In genomic region chr18:23617412-23618009, GRCh38 we compare ENCODE assay signal across 14 cellular contexts. TPM values are rescaled to one million over a fixed set of nuclear protein-coding genes. Genes with fewer than 3 reads are reported as not detected.
A peak's percentile ranks its signal among the peaks of the same experiment; 100 is the strongest.
DNase-seq lines count a peak whose midpoint lies in the region; ATAC-seq and TF ChIP-seq lines count a peak whose summit lies in the region.
"Had no signal": no experiment of that assay in that cellular context is flagged by ENCODE, and none has a peak within 500 bp of the region (broad histone marks: within the 10 kb centered on the region; RNA-seq: fewer than 3 reads in every experiment).

No MANE protein-coding gene starts in this region.

- DNase-seq in GM10248 (ENCODE audit: extremely low spot score) (peak; percentile 42), OCI-M1 (lab: John Stamatoyannopoulos, UW) (no peak), NOMO-1 (lab: John Stamatoyannopoulos, UW; ENCODE audit: unreplicated experiment in 2 of 2) (no peak)
- no peak for DNase-seq in stimulated activated CD4-positive, alpha-beta T cell treated with anti-CD3 and anti-CD28 coated beads, Interleukin-4, amount 100 ng/mL, for 4 hours
- DNase-seq: activated CD4-positive, alpha-beta T cell treated with anti-CD3 and anti-CD28 coated beads for 48 hours; activated naive CD4-positive, alpha-beta T cell treated with anti-CD3 and anti-CD28 coated beads, Interleukin-2, amount 10 ng/mL, durations not matched to agents 7 days and 5 days; heart left ventricle; IMR-90; SHP77 had no signal

- no peak overlapping the region for H3K4me3 ChIP-seq in gastroesophageal sphincter
- H3K4me3 ChIP-seq: heart left ventricle had no signal

- no peaks in the 10 kb centered on the region for H3K36me3 ChIP-seq in gastroesophageal sphincter
- H3K36me3 ChIP-seq: heart left ventricle had no signal

- H3K27me3 ChIP-seq in gastroesophageal sphincter, result no peaks in the 10 kb centered on the region

- TF ChIP-seq EP300 in gastroesophageal sphincter (IDR thresholded peaks at IDR 0.05), result no peak

- ATAC-seq in GM19397 (IDR thresholded peaks at IDR 0.05; ENCODE audit: unreplicated experiment), result peak; percentile 48
- ATAC-seq in HG03060 (IDR thresholded peaks at IDR 0.05; ENCODE audit: low read depth, unreplicated experiment), result peak; percentile 71
- no peak for ATAC-seq in gastroesophageal sphincter
- ATAC-seq in HG03095 (IDR thresholded peaks at IDR 0.05; ENCODE audit: unreplicated experiment), result no peak
- ATAC-seq: HCT116, heart left ventricle had no signal

- peak overlapping the region in 3 of 4 donors; percentile 85 to 96 (median 86) for H3K27ac ChIP-seq in gastroesophageal sphincter

- TF ChIP-seq CTCF in GM10248 (IDR thresholded peaks at IDR 0.05; ENCODE audit: control extremely low read depth, extremely low read depth, low read depth, missing control alignments) (no peak), gastroesophageal sphincter (IDR thresholded peaks at IDR 0.05) (no peak)

- WGBS in gastroesophageal sphincter (ENCODE audit: low coverage in 1 of 2), 2 donors, result 67 to 75% methylated on average over 3 to 4 of the region's 4 CpGs

- CTCF ChIA-PET in GM10248 (lab: Yijun Ruan, JAX), result interaction anchor here (1.0 to 1.1 kb wide), 3 partner anchors 13 to 119 kb away, joined by 3 read pairs; no protein-coding TSS in a partner anchor

- TF ChIP-seq POLR2A in gastroesophageal sphincter (IDR thresholded peaks at IDR 0.05), result no peak

- H3K4me1 ChIP-seq in gastroesophageal sphincter, result peaks cover 0 to 35% (median 11%) of the 10 kb centered on the region in 3 donors

- POLR2A ChIA-PET in GM10248 (lab: Yijun Ruan, JAX), result no interaction called here

- no peaks in the 10 kb centered on the region for H3K9me3 ChIP-seq in gastroesophageal sphincter
- H3K9me3 ChIP-seq: heart left ventricle had no signal

RNA-seq across cellular contexts. Expression of gene NPC1, which starts 31.2 kb away (rescaled TPM):
- 10 to 100 TPM; 35.6 to 63.2 (median 51.9) TPM for total RNA-seq in gastroesophageal sphincter

RNA-seq across cellular contexts. Expression of gene ANKRD29, which starts 45.2 kb away (rescaled TPM):
- 10 to 100 TPM in 2 of 4 donors, 1 to 10 TPM in 2; 3.5 to 19.3 (median 10.5) TPM for total RNA-seq in gastroesophageal sphincter

Comparison
In these comparisons a context has a peak if more than half of its experiments do, and no peak if none do; other contexts are left out.
1. ATAC-seq: peak in GM19397 (single experiment) and HG03060 (single experiment); none in gastroesophageal sphincter (single experiment) and HG03095 (single experiment).